8 cellular contexts compared by ENCODE assay signal in the genomic region with DNA sequence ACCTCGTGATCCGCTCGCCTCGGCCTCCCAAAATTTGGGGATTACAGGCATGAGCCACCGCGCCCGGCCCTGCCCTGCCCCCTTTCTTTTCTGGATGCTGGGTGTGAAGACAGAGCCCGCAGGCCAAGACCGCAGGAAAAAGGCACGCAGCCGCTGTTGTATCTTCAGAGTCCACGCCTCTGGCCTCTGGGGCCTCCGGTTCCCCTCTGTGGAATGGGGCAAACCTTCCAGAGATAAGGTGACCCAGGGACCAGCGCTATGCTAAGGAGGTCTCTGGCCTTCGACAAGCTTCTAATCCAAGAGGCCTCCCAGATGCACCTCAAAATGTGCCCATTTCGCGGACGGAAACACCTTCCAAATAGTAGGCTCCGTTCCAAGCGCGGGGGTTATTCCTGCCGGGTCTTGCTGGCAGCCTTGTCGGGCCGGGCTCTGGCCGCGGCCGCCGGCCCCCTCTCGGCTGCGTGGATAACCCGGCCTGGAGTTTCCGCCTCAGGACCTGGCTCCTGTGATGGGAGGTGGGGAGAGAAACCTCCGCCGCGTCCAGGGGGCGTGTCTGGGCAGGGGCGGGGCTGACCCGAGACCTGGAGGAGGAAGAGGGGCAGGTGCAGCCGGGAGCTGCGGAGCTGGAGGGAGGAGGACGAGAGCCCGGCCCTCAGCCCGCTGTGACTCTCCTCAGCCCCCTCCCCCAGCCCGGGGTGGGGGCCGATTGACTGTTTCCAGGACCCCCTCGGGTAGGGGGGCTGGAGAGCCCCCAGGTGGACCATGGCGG. TPM values are rescaled to one million over a fixed set of nuclear protein-coding genes. Genes with fewer than 3 reads are reported as not detected.
DNase-seq lines count a peak whose midpoint lies in the region; ATAC-seq and TF ChIP-seq lines count a peak whose summit lies in the region.

No MANE protein-coding gene starts in this region.

- WGBS in trophoblast cell (ENCODE audit: extremely low coverage, insufficient coverage, insufficient read length): no CpG with 5 or more reads among the region's 47 CpGs

- TF ChIP-seq POLR2A in NB4 (IDR thresholded peaks at IDR 0.05; ENCODE audit: extremely low read depth, insufficient read length): no peak

- no peak overlapping the region for H3K23ac ChIP-seq in trophoblast cell (ENCODE audit: low read length)

- peaks cover 4% of the 10 kb centered on the region for H3K79me1 ChIP-seq in trophoblast cell (ENCODE audit: low read length)

- H3K36me3 ChIP-seq in trophoblast cell (ENCODE audit: control insufficient read depth in 1 of 2, insufficient read depth in 2 of 2, low read length in 2 of 2) (no peaks in the 10 kb centered on the region), upper lobe of right lung (no peaks in the 10 kb centered on the region)

- H2BK12ac ChIP-seq in trophoblast cell (ENCODE audit: low read length): peak overlapping the region; percentile 51

- H3K4me2 ChIP-seq in trophoblast cell (ENCODE audit: low read length): peak overlapping the region; percentile 85

- peak overlapping the region; percentile 31 for H4K91ac ChIP-seq in trophoblast cell (ENCODE audit: low read depth, low read length)

- TF ChIP-seq CTCF in NB4 (IDR thresholded peaks at IDR 0.05; ENCODE audit: low read depth, low read length) (no peak), upper lobe of right lung (IDR thresholded peaks at IDR 0.05) (no peak)

- H3K27me3 ChIP-seq in trophoblast cell (ENCODE audit: insufficient read depth, low read length): no peaks in the 10 kb centered on the region
- H3K27me3 ChIP-seq in upper lobe of right lung: peaks cover 27% of the 10 kb centered on the region

- no peaks in the 10 kb centered on the region for H3K9me3 ChIP-seq in trophoblast cell (ENCODE audit: insufficient read depth, low read depth, low read length)
- no peaks in the 10 kb centered on the region for H3K9me3 ChIP-seq in upper lobe of right lung

- peak overlapping the region; percentile 33 for H2AFZ ChIP-seq in trophoblast cell (ENCODE audit: insufficient read depth, low read length, poor library complexity)

- peak overlapping the region; percentile 22 for H4K12ac ChIP-seq in trophoblast cell (ENCODE audit: low read depth, low read length)

- H3K36me3 Mint-ChIP-seq in activated naive CD8-positive, alpha-beta T cell: no peaks in the 10 kb centered on the region

- peak overlapping the region; percentile 68 for H2BK120ac ChIP-seq in trophoblast cell (ENCODE audit: insufficient read depth, low read length, poor library complexity)

- H2BK5ac ChIP-seq in trophoblast cell (ENCODE audit: low read depth, low read length, poor library complexity): no peak overlapping the region

- no peak overlapping the region for H3K27ac ChIP-seq in trophoblast cell (ENCODE audit: low read depth, low read length)
- no peak overlapping the region for H3K27ac ChIP-seq in upper lobe of right lung

- peaks cover 8% of the 10 kb centered on the region for H3K4me1 Mint-ChIP-seq in activated naive CD8-positive, alpha-beta T cell (ENCODE audit: low read depth)

- H3K4ac ChIP-seq in trophoblast cell (ENCODE audit: low read depth, low read length): no peak overlapping the region

- H4K8ac ChIP-seq in trophoblast cell (ENCODE audit: low read depth, low read length): no peak overlapping the region

- H3K27me3 Mint-ChIP-seq in activated naive CD8-positive, alpha-beta T cell: no peaks in the 10 kb centered on the region

- H3K9me3 Mint-ChIP-seq in activated naive CD8-positive, alpha-beta T cell (ENCODE audit: low read depth): no peaks in the 10 kb centered on the region

- H3K4me3 ChIP-seq in NB4 (ENCODE audit: low read depth, low read length): no peak overlapping the region
- H3K4me3 ChIP-seq in trophoblast cell (ENCODE audit: low read depth, low read length): peak overlapping the region; percentile 60
- H3K4me3 ChIP-seq in upper lobe of right lung: peak overlapping the region; percentile 40

- H3K18ac ChIP-seq in trophoblast cell (ENCODE audit: low read length): no peak overlapping the region

- no peak overlapping the region for H3K14ac ChIP-seq in trophoblast cell (ENCODE audit: low read length)

- intact Hi-C loops in head of caudate nucleus (cut with DNase I) (no loop called here), upper lobe of right lung (cut with DNase I) (no loop called here)

- ATAC-seq in SK-N-SH treated with all-trans-retinoic acid at 6 μM for 48 hours (peak; percentile 78), upper lobe of right lung (peak; percentile 94), GM21515 (IDR thresholded peaks at IDR 0.05; ENCODE audit: unreplicated experiment) (no peak)

- H2AK5ac ChIP-seq in trophoblast cell (ENCODE audit: low read length): no peak overlapping the region

- H3K4me1 ChIP-seq in trophoblast cell (ENCODE audit: control insufficient read depth in 1 of 2, insufficient read depth in 2 of 2, low read length in 2 of 2) (peaks cover 8 to 20% of the 10 kb centered on the region in 2 experiments), upper lobe of right lung (peaks cover 23% of the 10 kb centered on the region)

- H3K79me2 ChIP-seq in trophoblast cell (ENCODE audit: control insufficient read depth, insufficient read depth, low read length, poor library complexity): no peaks in the 10 kb centered on the region

- no peak overlapping the region for H3K9ac ChIP-seq in trophoblast cell (ENCODE audit: low read length)

- H3K4me3 Mint-ChIP-seq in activated naive CD8-positive, alpha-beta T cell: peak overlapping the region; percentile 68

- no peak overlapping the region for H3K27ac Mint-ChIP-seq in activated naive CD8-positive, alpha-beta T cell

- DNase-seq in Daoy (ENCODE audit: low read depth): peak; percentile 92
- peak; percentile 78 for DNase-seq in NB4 (ENCODE audit: low read depth)
- DNase-seq in head of caudate nucleus: peak in 38 of 42 donors; percentile 15 to 71 (median 41)
- peak; percentile 95 to 98 for DNase-seq in trophoblast cell
- DNase-seq in upper lobe of right lung: peak; percentile 95

TF ChIP-seq in SK-N-SH treated with all-trans-retinoic acid at 6 μM for 48 hours, 23 proteins besides CTCF, POLR2A, EP300 and RAD21:
- TF ChIP-seq, protein P1, sequence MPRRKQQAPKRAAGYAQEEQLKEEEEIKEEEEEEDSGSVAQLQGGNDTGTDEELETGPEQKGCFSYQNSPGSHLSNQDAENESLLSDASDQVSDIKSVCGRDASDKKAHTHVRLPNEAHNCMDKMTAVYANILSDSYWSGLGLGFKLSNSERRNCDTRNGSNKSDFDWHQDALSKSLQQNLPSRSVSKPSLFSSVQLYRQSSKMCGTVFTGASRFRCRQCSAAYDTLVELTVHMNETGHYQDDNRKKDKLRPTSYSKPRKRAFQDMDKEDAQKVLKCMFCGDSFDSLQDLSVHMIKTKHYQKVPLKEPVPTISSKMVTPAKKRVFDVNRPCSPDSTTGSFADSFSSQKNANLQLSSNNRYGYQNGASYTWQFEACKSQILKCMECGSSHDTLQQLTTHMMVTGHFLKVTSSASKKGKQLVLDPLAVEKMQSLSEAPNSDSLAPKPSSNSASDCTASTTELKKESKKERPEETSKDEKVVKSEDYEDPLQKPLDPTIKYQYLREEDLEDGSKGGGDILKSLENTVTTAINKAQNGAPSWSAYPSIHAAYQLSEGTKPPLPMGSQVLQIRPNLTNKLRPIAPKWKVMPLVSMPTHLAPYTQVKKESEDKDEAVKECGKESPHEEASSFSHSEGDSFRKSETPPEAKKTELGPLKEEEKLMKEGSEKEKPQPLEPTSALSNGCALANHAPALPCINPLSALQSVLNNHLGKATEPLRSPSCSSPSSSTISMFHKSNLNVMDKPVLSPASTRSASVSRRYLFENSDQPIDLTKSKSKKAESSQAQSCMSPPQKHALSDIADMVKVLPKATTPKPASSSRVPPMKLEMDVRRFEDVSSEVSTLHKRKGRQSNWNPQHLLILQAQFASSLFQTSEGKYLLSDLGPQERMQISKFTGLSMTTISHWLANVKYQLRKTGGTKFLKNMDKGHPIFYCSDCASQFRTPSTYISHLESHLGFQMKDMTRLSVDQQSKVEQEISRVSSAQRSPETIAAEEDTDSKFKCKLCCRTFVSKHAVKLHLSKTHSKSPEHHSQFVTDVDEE (CRISPR knock-in tag; IDR thresholded peaks at IDR 0.05): no peak
- peak; percentile 85 for TF ChIP-seq ZFP3 (CRISPR knock-in tag; IDR thresholded peaks at IDR 0.05)
TF ChIP-seq in SK-N-SH treated with all-trans-retinoic acid at 6 μM for 48 hours: peak in this region for 1.

RNA-seq across cellular contexts. Expression of a gene that starts 13.1 kb away (rescaled TPM):
- total RNA-seq in Daoy (2014; rRNA removed; shearing (Covaris generic)): 0.03 TPM in 1 of 2 replicates, not detected in the other
- 117 and 137 TPM in 2 replicates for polyA plus RNA-seq in trophoblast cell (2013)
- total RNA-seq in upper lobe of right lung: 23.0 TPM

RNA-seq across cellular contexts. Expression of a gene that starts 21.0 kb away (rescaled TPM):
- 5.2 and 8.6 TPM in 2 replicates for total RNA-seq in Daoy (2014; rRNA removed; shearing (Covaris generic))
- polyA plus RNA-seq in trophoblast cell (2013): 36.1 and 36.6 TPM in 2 replicates
- total RNA-seq in upper lobe of right lung: 42.1 TPM

RNA-seq across cellular contexts. Expression of a gene that starts 40.2 kb away (rescaled TPM):
- total RNA-seq in Daoy (2014; rRNA removed; shearing (Covaris generic)): 30.9 and 32.6 TPM in 2 replicates
- 26.2 and 27.1 TPM in 2 replicates for polyA plus RNA-seq in trophoblast cell (2013)
- total RNA-seq in upper lobe of right lung: 21.9 TPM

RNA-seq across cellular contexts. Expression of a gene that starts 41.2 kb away (rescaled TPM):
- 140 and 153 TPM in 2 replicates for total RNA-seq in Daoy (2014; rRNA removed; shearing (Covaris generic))
- 39.6 and 39.9 TPM in 2 replicates for polyA plus RNA-seq in trophoblast cell (2013)
- total RNA-seq in upper lobe of right lung: 59.7 TPM

RNA-seq across cellular contexts. Expression of a gene that starts 50.7 kb away (rescaled TPM):
- not detected in 2 replicates for total RNA-seq in Daoy (2014; rRNA removed; shearing (Covaris generic))
- not detected in 2 replicates for polyA plus RNA-seq in trophoblast cell (2013)
- not detected for total RNA-seq in upper lobe of right lung

Comparison
In these comparisons a context has a peak if more than half of its experiments do, and no peak if none do; other contexts are left out.
1. DNase-seq: peak in every context shown above with its lines; median percentile 96 in trophoblast cell; 95 in upper lobe of right lung; 92 in Daoy; 78 in NB4; 41 in head of caudate nucleus.
2. RNA of a gene that starts 13.1 kb away (total RNA-seq): 23.0 TPM in upper lobe of right lung (single experiment); 0.03 TPM in Daoy; every median in the first group is over 10 times any median in the second.